Comparison of ENCODE assay signal across 1 cellular context in the genomic region with DNA sequence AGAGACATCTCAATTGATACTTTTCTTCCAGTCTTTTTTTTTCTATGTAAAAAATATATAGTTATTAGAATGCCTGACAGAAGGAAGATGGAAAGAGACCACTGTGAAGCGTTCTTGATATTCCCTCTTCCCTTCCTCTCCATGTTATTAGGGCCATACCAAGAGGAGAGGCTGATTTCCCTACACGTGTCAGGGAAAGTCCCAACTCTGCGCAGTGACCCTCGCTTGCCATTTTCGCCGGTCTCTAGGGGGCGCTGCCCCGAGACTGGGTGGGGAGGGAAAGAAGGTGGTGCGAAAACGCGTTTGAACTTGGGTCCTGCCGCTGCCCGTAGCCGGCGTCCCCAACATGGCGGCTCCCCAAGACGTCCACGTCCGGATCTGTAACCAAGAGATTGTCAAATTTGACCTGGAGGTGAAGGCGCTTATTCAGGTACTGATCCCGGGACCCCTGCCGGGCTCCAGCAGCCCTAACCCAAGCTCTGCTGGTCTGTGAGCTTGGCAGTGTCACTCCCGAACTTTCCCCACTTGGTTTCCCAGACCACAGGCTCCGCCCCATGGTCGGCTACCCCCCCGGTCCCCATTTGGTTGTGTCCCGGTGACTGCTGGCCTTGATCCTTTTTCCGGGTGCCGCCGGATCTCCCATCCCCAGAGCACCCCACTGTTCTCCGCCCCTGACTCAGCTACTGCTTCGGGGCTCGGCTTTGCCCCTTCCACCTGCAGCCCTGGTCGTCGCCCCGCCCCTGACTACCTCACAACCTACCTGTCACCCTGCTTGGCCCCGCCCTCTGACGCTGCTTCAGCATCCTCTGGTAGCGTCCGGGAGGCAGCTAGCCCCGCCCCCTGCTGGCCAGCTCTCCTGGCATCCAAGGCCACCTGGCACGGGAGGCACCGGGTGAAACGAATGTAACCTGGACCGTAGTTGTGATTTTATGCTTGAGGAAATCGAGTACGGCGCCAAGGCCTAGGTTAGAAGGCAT.
TF ChIP-seq lines count a peak whose summit lies in the region.

A gene with protein sequence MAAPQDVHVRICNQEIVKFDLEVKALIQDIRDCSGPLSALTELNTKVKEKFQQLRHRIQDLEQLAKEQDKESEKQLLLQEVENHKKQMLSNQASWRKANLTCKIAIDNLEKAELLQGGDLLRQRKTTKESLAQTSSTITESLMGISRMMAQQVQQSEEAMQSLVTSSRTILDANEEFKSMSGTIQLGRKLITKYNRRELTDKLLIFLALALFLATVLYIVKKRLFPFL (plus strand): TSS at position 332 of the 977 bp plus-strand sequence. CDS start 15 bp downstream, at position 347.

TF ChIP-seq in HepG2, 621 proteins besides CTCF, POLR2A, EP300 and RAD21 (continued from another document and continues in another):
- TF ChIP-seq, protein P1, sequence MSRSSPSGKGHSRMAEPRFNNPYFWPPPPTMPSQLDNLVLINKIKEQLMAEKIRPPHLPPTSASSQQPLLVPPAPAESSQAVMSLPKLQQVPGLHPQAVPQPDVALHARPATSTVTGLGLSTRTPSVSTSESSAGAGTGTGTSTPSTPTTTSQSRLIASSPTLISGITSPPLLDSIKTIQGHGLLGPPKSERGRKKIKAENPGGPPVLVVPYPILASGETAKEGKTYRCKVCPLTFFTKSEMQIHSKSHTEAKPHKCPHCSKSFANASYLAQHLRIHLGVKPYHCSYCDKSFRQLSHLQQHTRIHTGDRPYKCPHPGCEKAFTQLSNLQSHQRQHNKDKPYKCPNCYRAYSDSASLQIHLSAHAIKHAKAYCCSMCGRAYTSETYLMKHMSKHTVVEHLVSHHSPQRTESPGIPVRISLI (CRISPR knock-in tag; IDR thresholded peaks at IDR 0.05; ENCODE audit: borderline replicate concordance) = peak; percentile 44; the same call in 1 of the 2 replicates
- TF ChIP-seq FOXA1 (IDR thresholded peaks at IDR 0.05) = no peak
- TF ChIP-seq FOXA1 (CRISPR knock-in tag; IDR thresholded peaks at IDR 0.05) = peak; percentile 56
- TF ChIP-seq ZNF720 (CRISPR knock-in tag; IDR thresholded peaks at IDR 0.05) = no peak
- TF ChIP-seq, protein P2, sequence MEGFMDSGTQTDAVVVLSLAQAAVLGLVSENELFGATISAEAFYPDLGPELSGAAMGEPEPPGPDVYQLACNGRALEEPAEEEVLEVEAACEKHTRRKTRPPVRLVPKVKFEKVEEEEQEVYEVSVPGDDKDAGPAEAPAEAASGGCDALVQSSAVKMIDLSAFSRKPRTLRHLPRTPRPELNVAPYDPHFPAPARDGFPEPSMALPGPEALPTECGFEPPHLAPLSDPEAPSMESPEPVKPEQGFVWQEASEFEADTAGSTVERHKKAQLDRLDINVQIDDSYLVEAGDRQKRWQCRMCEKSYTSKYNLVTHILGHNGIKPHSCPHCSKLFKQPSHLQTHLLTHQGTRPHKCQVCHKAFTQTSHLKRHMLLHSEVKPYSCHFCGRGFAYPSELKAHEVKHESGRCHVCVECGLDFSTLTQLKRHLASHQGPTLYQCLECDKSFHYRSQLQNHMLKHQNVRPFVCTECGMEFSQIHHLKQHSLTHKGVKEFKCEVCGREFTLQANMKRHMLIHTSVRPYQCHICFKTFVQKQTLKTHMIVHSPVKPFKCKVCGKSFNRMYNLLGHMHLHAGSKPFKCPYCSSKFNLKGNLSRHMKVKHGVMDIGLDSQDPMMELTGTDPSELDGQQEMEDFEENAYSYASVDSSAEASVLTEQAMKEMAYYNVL (CRISPR knock-in tag; IDR thresholded peaks at IDR 0.05; ENCODE audit: borderline replicate concordance) = peak; percentile 74; the same call in 1 of the 2 replicates
- no peak for TF ChIP-seq ZNF776 (CRISPR knock-in tag; IDR thresholded peaks at IDR 0.05)
- TF ChIP-seq, protein P3, sequence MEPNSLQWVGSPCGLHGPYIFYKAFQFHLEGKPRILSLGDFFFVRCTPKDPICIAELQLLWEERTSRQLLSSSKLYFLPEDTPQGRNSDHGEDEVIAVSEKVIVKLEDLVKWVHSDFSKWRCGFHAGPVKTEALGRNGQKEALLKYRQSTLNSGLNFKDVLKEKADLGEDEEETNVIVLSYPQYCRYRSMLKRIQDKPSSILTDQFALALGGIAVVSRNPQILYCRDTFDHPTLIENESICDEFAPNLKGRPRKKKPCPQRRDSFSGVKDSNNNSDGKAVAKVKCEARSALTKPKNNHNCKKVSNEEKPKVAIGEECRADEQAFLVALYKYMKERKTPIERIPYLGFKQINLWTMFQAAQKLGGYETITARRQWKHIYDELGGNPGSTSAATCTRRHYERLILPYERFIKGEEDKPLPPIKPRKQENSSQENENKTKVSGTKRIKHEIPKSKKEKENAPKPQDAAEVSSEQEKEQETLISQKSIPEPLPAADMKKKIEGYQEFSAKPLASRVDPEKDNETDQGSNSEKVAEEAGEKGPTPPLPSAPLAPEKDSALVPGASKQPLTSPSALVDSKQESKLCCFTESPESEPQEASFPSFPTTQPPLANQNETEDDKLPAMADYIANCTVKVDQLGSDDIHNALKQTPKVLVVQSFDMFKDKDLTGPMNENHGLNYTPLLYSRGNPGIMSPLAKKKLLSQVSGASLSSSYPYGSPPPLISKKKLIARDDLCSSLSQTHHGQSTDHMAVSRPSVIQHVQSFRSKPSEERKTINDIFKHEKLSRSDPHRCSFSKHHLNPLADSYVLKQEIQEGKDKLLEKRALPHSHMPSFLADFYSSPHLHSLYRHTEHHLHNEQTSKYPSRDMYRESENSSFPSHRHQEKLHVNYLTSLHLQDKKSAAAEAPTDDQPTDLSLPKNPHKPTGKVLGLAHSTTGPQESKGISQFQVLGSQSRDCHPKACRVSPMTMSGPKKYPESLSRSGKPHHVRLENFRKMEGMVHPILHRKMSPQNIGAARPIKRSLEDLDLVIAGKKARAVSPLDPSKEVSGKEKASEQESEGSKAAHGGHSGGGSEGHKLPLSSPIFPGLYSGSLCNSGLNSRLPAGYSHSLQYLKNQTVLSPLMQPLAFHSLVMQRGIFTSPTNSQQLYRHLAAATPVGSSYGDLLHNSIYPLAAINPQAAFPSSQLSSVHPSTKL (CRISPR knock-in tag; IDR thresholded peaks at IDR 0.05) = peak; percentile 80
- no peak for TF ChIP-seq KLF11 (CRISPR knock-in tag; IDR thresholded peaks at IDR 0.05)
- TF ChIP-seq MED13 (CRISPR knock-in tag; IDR thresholded peaks at IDR 0.05) = no peak
- no peak for TF ChIP-seq ZNF484 (CRISPR knock-in tag; IDR thresholded peaks at IDR 0.05; ENCODE audit: borderline replicate concordance, low read depth)
- TF ChIP-seq ZBTB8A (CRISPR knock-in tag; IDR thresholded peaks at IDR 0.05; ENCODE audit: borderline replicate concordance, low read depth) = no peak
- peak; percentile 81 for TF ChIP-seq SIN3B (IDR thresholded peaks at IDR 0.05; ENCODE audit: low read length)
- peak; percentile 70; the same call in 1 of the 2 replicates for TF ChIP-seq ZNF605 (CRISPR knock-in tag; IDR thresholded peaks at IDR 0.05)
- 0 out of 2 replicates have a peak, but pooled peaks have one; percentile 33 for TF ChIP-seq ZNF614 (CRISPR knock-in tag; IDR thresholded peaks at IDR 0.05; ENCODE audit: borderline replicate concordance)
- TF ChIP-seq MLLT10 (CRISPR knock-in tag; IDR thresholded peaks at IDR 0.05) = no peak
- TF ChIP-seq ETV5 (CRISPR knock-in tag; IDR thresholded peaks at IDR 0.05; ENCODE audit: borderline replicate concordance) = peak; percentile 66
- no peak for TF ChIP-seq GLI4 (CRISPR knock-in tag; IDR thresholded peaks at IDR 0.05; ENCODE audit: borderline replicate concordance)
- peak; percentile 93 for TF ChIP-seq ZMYM4 (CRISPR knock-in tag; IDR thresholded peaks at IDR 0.05)
- TF ChIP-seq, protein P4, sequence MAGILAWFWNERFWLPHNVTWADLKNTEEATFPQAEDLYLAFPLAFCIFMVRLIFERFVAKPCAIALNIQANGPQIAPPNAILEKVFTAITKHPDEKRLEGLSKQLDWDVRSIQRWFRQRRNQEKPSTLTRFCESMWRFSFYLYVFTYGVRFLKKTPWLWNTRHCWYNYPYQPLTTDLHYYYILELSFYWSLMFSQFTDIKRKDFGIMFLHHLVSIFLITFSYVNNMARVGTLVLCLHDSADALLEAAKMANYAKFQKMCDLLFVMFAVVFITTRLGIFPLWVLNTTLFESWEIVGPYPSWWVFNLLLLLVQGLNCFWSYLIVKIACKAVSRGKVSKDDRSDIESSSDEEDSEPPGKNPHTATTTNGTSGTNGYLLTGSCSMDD (CRISPR knock-in tag; IDR thresholded peaks at IDR 0.05) = no peak
- TF ChIP-seq RXRA (CRISPR knock-in tag; IDR thresholded peaks at IDR 0.05) = peak; percentile 57
- TF ChIP-seq ZNF260 (CRISPR knock-in tag; IDR thresholded peaks at IDR 0.05; ENCODE audit: borderline replicate concordance, low read depth) = no peak
- no peak for TF ChIP-seq GPN1 (CRISPR knock-in tag; IDR thresholded peaks at IDR 0.05; ENCODE audit: borderline replicate concordance)
- 0 out of 2 replicates have a peak, but pooled peaks have one; percentile 57 for TF ChIP-seq ZNF354B (CRISPR knock-in tag; IDR thresholded peaks at IDR 0.05)
- TF ChIP-seq, protein P5, sequence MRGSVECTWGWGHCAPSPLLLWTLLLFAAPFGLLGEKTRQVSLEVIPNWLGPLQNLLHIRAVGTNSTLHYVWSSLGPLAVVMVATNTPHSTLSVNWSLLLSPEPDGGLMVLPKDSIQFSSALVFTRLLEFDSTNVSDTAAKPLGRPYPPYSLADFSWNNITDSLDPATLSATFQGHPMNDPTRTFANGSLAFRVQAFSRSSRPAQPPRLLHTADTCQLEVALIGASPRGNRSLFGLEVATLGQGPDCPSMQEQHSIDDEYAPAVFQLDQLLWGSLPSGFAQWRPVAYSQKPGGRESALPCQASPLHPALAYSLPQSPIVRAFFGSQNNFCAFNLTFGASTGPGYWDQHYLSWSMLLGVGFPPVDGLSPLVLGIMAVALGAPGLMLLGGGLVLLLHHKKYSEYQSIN (CRISPR knock-in tag; IDR thresholded peaks at IDR 0.05; ENCODE audit: borderline replicate concordance) = no peak
- no peak for TF ChIP-seq FOSL1 (CRISPR knock-in tag; IDR thresholded peaks at IDR 0.05; ENCODE audit: borderline replicate concordance)
- no peak for TF ChIP-seq SRSF9 (IDR thresholded peaks at IDR 0.05; ENCODE audit: borderline replicate concordance, insufficient read depth, low read depth, low read length, poor library complexity, severe bottlenecking)
- TF ChIP-seq, protein P6, sequence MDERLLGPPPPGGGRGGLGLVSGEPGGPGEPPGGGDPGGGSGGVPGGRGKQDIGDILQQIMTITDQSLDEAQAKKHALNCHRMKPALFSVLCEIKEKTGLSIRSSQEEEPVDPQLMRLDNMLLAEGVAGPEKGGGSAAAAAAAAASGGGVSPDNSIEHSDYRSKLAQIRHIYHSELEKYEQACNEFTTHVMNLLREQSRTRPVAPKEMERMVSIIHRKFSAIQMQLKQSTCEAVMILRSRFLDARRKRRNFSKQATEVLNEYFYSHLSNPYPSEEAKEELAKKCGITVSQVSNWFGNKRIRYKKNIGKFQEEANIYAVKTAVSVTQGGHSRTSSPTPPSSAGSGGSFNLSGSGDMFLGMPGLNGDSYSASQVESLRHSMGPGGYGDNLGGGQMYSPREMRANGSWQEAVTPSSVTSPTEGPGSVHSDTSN (CRISPR knock-in tag; IDR thresholded peaks at IDR 0.05) = no peak; the same call in 1 of the 2 replicates
- TF ChIP-seq ZFP41 (CRISPR knock-in tag; IDR thresholded peaks at IDR 0.05; ENCODE audit: borderline replicate concordance) = no peak
- TF ChIP-seq KAT8 (CRISPR knock-in tag; IDR thresholded peaks at IDR 0.05) = peak; percentile 98
- TF ChIP-seq, protein P7, sequence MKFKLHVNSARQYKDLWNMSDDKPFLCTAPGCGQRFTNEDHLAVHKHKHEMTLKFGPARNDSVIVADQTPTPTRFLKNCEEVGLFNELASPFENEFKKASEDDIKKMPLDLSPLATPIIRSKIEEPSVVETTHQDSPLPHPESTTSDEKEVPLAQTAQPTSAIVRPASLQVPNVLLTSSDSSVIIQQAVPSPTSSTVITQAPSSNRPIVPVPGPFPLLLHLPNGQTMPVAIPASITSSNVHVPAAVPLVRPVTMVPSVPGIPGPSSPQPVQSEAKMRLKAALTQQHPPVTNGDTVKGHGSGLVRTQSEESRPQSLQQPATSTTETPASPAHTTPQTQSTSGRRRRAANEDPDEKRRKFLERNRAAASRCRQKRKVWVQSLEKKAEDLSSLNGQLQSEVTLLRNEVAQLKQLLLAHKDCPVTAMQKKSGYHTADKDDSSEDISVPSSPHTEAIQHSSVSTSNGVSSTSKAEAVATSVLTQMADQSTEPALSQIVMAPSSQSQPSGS (CRISPR knock-in tag; IDR thresholded peaks at IDR 0.05) = peak; percentile 85; the same call in 1 of the 2 replicates
- peak; percentile 62; the same call in 1 of the 2 replicates for TF ChIP-seq ZNF556 (CRISPR knock-in tag; IDR thresholded peaks at IDR 0.05; ENCODE audit: borderline replicate concordance)
- no peak for TF ChIP-seq ZNF441 (CRISPR knock-in tag; IDR thresholded peaks at IDR 0.05; ENCODE audit: borderline replicate concordance)
- TF ChIP-seq ZBTB42 (CRISPR knock-in tag; IDR thresholded peaks at IDR 0.05) = no peak
- TF ChIP-seq, protein P8, sequence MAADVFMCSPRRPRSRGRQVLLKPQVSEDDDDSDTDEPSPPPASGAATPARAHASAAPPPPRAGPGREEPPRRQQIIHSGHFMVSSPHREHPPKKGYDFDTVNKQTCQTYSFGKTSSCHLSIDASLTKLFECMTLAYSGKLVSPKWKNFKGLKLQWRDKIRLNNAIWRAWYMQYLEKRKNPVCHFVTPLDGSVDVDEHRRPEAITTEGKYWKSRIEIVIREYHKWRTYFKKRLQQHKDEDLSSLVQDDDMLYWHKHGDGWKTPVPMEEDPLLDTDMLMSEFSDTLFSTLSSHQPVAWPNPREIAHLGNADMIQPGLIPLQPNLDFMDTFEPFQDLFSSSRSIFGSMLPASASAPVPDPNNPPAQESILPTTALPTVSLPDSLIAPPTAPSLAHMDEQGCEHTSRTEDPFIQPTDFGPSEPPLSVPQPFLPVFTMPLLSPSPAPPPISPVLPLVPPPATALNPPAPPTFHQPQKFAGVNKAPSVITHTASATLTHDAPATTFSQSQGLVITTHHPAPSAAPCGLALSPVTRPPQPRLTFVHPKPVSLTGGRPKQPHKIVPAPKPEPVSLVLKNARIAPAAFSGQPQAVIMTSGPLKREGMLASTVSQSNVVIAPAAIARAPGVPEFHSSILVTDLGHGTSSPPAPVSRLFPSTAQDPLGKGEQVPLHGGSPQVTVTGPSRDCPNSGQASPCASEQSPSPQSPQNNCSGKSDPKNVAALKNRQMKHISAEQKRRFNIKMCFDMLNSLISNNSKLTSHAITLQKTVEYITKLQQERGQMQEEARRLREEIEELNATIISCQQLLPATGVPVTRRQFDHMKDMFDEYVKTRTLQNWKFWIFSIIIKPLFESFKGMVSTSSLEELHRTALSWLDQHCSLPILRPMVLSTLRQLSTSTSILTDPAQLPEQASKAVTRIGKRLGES (CRISPR knock-in tag; IDR thresholded peaks at IDR 0.05; ENCODE audit: borderline replicate concordance) = no peak
- TF ChIP-seq, protein P9, sequence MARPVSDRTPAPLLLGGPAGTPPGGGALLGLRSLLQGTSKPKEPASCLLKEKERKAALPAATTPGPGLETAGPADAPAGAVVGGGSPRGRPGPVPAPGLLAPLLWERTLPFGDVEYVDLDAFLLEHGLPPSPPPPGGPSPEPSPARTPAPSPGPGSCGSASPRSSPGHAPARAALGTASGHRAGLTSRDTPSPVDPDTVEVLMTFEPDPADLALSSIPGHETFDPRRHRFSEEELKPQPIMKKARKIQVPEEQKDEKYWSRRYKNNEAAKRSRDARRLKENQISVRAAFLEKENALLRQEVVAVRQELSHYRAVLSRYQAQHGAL (CRISPR knock-in tag; IDR thresholded peaks at IDR 0.05; ENCODE audit: not compliant biosample characterization) = no peak
- TF ChIP-seq KLF13 (CRISPR knock-in tag; IDR thresholded peaks at IDR 0.05) = 0 out of 2 replicates have a peak, but pooled peaks have one; percentile 30
- TF ChIP-seq ZNF205 (CRISPR knock-in tag; IDR thresholded peaks at IDR 0.05) = peak; percentile 37; the same call in 1 of the 2 replicates
- TF ChIP-seq, protein P10, sequence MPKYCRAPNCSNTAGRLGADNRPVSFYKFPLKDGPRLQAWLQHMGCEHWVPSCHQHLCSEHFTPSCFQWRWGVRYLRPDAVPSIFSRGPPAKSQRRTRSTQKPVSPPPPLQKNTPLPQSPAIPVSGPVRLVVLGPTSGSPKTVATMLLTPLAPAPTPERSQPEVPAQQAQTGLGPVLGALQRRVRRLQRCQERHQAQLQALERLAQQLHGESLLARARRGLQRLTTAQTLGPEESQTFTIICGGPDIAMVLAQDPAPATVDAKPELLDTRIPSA (CRISPR knock-in tag; IDR thresholded peaks at IDR 0.05; ENCODE audit: borderline replicate concordance) = no peak
